16 cellular contexts compared by ENCODE assay signal in the genomic region with DNA sequence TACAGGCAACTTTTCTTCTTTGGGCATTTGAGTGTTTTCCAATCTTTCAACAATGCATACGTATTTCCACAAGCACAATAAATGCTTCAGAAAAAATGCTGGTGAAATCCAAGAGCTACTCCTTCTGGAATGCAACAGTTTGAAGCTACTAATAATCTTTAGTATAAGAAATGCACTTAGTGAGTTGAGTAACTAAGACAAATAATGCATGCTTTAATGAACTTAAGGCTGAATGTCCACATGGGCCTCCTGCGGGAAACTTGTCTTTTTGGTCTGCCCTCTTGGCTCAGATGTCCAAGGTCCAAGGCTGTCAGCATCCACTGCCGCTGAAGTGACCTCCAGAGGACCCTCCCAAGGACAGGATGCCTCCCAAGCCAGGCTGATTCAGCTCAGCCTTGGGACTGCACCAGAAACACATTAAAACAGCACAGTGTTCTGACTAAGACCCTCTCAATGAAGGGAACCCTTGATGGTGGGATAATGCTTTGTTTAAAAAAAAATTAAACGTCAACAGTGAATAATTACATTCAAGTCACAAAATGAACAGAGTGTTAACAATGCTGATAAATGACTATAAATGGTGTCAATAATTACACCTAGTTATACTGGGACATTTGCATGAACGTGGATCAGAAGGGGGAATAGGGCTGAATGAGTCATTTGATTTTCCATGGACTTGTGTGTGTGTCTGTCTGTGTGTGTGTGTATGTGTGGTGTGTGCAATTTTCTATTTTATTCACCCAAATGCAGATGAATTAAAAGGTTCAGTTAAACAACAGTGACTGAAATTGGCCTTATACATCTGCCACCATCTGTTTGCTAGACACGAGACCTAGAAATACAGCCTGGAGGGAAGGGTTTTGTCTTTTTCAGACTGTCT.
"Had no signal": no experiment of that assay in that cellular context is flagged by ENCODE, and none has a peak within 500 bp of the region (broad histone marks: within the 10 kb centered on the region; RNA-seq: fewer than 3 reads in every experiment).

No MANE protein-coding gene starts in this region.

- DNase-seq: activated CD4-positive, alpha-beta T cell treated with anti-CD3 and anti-CD28 coated beads for 48 hours; activated naive CD4-positive, alpha-beta T cell; activated naive CD8-positive, alpha-beta T cell treated with anti-CD3 and anti-CD28 coated beads, Interleukin-2, amount 50 U/mL, for 24 hours; body of pancreas; dermis blood vessel endothelial cell; gastrocnemius medialis; kidney glomerular epithelial cell; midbrain; naive B cell; stimulated activated CD4-positive, alpha-beta T cell treated with anti-CD3 and anti-CD28 coated beads, Interleukin-4, amount 100 ng/mL, for 24 hours; testis had no signal

- H3K4me3 Mint-ChIP-seq: activated naive CD8-positive, alpha-beta T cell treated with anti-CD3 and anti-CD28 coated beads, Interleukin-2, amount 50 U/mL, for 24 hours; activated T-helper 1 cell treated with anti-CD3 and anti-CD28 coated beads, Interleukin-12 subunit alpha, Interleukin-12 subunit beta, Interleukin-2, Interleukin-4 antibody, amounts not matched to agents 30 ng/mL and 10 ng/mL and 1 ng/mL, durations not matched to agents 14 hours and 24 hours and 36 hours; stimulated activated naive CD8-positive, alpha-beta T cell treated with anti-CD3 and anti-CD28 coated beads, Interleukin-15, Interleukin-2, amounts not matched to agents 100 ng/mL and 50 ng/mL, for 24 hours; T-helper 1 cell treated with Interleukin-12 subunit alpha and Interleukin-12 subunit beta and Interleukin-4 antibody, amounts not matched to agents 30 μg/mL and 1 μg/mL, for 36 hours; WTC11 had no signal

- H3K9me3 Mint-ChIP-seq: activated naive CD8-positive, alpha-beta T cell treated with anti-CD3 and anti-CD28 coated beads, Interleukin-2, amount 50 U/mL, for 24 hours; activated T-helper 1 cell treated with anti-CD3 and anti-CD28 coated beads, Interleukin-12 subunit alpha, Interleukin-12 subunit beta, Interleukin-2, Interleukin-4 antibody, amounts not matched to agents 30 ng/mL and 10 ng/mL and 1 ng/mL, durations not matched to agents 14 hours and 24 hours and 36 hours; stimulated activated naive CD8-positive, alpha-beta T cell treated with anti-CD3 and anti-CD28 coated beads, Interleukin-15, Interleukin-2, amounts not matched to agents 100 ng/mL and 50 ng/mL, for 24 hours had no signal

- H3K4me1 Mint-ChIP-seq: activated naive CD8-positive, alpha-beta T cell treated with anti-CD3 and anti-CD28 coated beads, Interleukin-2, amount 50 U/mL, for 24 hours; naive B cell had no signal

- H3K27me3 Mint-ChIP-seq: activated naive CD8-positive, alpha-beta T cell treated with anti-CD3 and anti-CD28 coated beads, Interleukin-2, amount 50 U/mL, for 24 hours; naive B cell; stimulated activated naive CD8-positive, alpha-beta T cell treated with anti-CD3 and anti-CD28 coated beads, Interleukin-15, Interleukin-2, amounts not matched to agents 100 ng/mL and 50 ng/mL, for 24 hours had no signal

- H3K36me3 Mint-ChIP-seq: naive B cell had no signal

- ATAC-seq: activated naive CD8-positive, alpha-beta T cell treated with anti-CD3 and anti-CD28 coated beads, Interleukin-2, amount 50 U/mL, for 24 hours; body of pancreas; esophagus mucosa; gastrocnemius medialis; WTC11 had no signal

- H3K27ac Mint-ChIP-seq: activated naive CD8-positive, alpha-beta T cell treated with anti-CD3 and anti-CD28 coated beads, Interleukin-2, amount 50 U/mL, for 24 hours; activated T-helper 1 cell treated with anti-CD3 and anti-CD28 coated beads, Interleukin-12 subunit alpha, Interleukin-12 subunit beta, Interleukin-2, Interleukin-4 antibody, amounts not matched to agents 30 ng/mL and 10 ng/mL and 1 ng/mL, durations not matched to agents 14 hours and 24 hours and 36 hours; naive B cell; stimulated activated naive CD8-positive, alpha-beta T cell treated with anti-CD3 and anti-CD28 coated beads, Interleukin-15, Interleukin-2, amounts not matched to agents 100 ng/mL and 50 ng/mL, for 24 hours; T-helper 1 cell treated with Interleukin-12 subunit alpha and Interleukin-12 subunit beta and Interleukin-4 antibody, amounts not matched to agents 30 μg/mL and 1 μg/mL, for 36 hours; WTC11 had no signal
